ENCODE assay signal across 27 cellular contexts in genomic region chr1:69992594-69992993, GRCh38.
"Had no signal": no experiment of that assay in that cellular context is flagged by ENCODE, and none has a peak within 500 bp of the region (broad histone marks: within the 10 kb centered on the region; RNA-seq: fewer than 3 reads in every experiment).

No MANE protein-coding gene starts in this region.

- H3K27me3 Mint-ChIP-seq: naive thymus-derived CD4-positive, alpha-beta T cell; natural killer cell treated with Interleukin-12 subunit alpha and Interleukin-12 subunit beta and Interleukin-15 and Interleukin-18, amount 100 ng/mL, for 72 hours; progenitor cell of endocrine pancreas; stimulated activated naive CD8-positive, alpha-beta T cell treated with anti-CD3 and anti-CD28 coated beads, Interleukin-15, Interleukin-2, amounts not matched to agents 100 ng/mL and 50 ng/mL, for 24 hours; type B pancreatic cell had no signal

- H3K36me3 Mint-ChIP-seq: immature natural killer cell; naive thymus-derived CD4-positive, alpha-beta T cell; natural killer cell treated with Interleukin-12 subunit alpha and Interleukin-12 subunit beta and Interleukin-15 and Interleukin-18, amount 100 ng/mL, for 72 hours; type B pancreatic cell had no signal

- H3K36me3 ChIP-seq: left lung, lower lobe of right lung, ovary, right atrium auricular region, suprapubic skin, thoracic aorta, tibial nerve, uterus had no signal

- H3K27me3 ChIP-seq: left lung, ovary, right atrium auricular region, suprapubic skin, tibial nerve, uterus had no signal

- DNase-seq: hypothalamus; immature natural killer cell; kidney; left colon; left lung; lower lobe of right lung; mammary epithelial cell; midbrain; mucosa of descending colon; naive thymus-derived CD4-positive, alpha-beta T cell; ovary; stimulated activated CD4-positive, alpha-beta T cell treated with anti-CD3 and anti-CD28 coated beads, Interleukin-12 subunit alpha, Interleukin-12 subunit beta, amount 100 ng/mL, for 4 hours; stimulated activated CD4-positive, alpha-beta T cell treated with anti-CD3 and anti-CD28 coated beads, Interleukin-15, amount 100 ng/mL, for 24 hours; stimulated activated CD4-positive, alpha-beta T cell treated with anti-CD3 and anti-CD28 coated beads, Interleukin-2, amount 100 ng/mL, for 24 hours; stimulated activated CD4-positive, alpha-beta T cell treated with anti-CD3 and anti-CD28 coated beads, Interleukin-4, amount 100 ng/mL, for 1 hour; stimulated activated naive CD4-positive, alpha-beta T cell; uterus had no signal

- H3K9me3 Mint-ChIP-seq: natural killer cell treated with Interleukin-12 subunit alpha and Interleukin-12 subunit beta and Interleukin-15 and Interleukin-18, amount 100 ng/mL, for 72 hours; stimulated activated naive CD8-positive, alpha-beta T cell treated with anti-CD3 and anti-CD28 coated beads, Interleukin-15, Interleukin-2, amounts not matched to agents 100 ng/mL and 50 ng/mL, for 24 hours; type B pancreatic cell had no signal

- H3K27ac ChIP-seq: left lung, lower lobe of right lung, ovary, right atrium auricular region, skin epidermis, suprapubic skin, tibial nerve, uterus had no signal

- H3K4me3 ChIP-seq: left lung, lower lobe of right lung, mucosa of descending colon, ovary, right atrium auricular region, skin epidermis, suprapubic skin, thoracic aorta, tibial nerve, uterus had no signal

- H3K9me3 ChIP-seq: left lung, lower lobe of right lung, mucosa of descending colon, ovary, right atrium auricular region, suprapubic skin, thoracic aorta, tibial nerve, uterus had no signal

- H3K27ac Mint-ChIP-seq: immature natural killer cell; naive thymus-derived CD4-positive, alpha-beta T cell; natural killer cell treated with Interleukin-12 subunit alpha and Interleukin-12 subunit beta and Interleukin-15 and Interleukin-18, amount 100 ng/mL, for 72 hours; progenitor cell of endocrine pancreas; stimulated activated naive CD8-positive, alpha-beta T cell treated with anti-CD3 and anti-CD28 coated beads, Interleukin-15, Interleukin-2, amounts not matched to agents 100 ng/mL and 50 ng/mL, for 24 hours; type B pancreatic cell had no signal

- H3K4me3 Mint-ChIP-seq: immature natural killer cell; naive thymus-derived CD4-positive, alpha-beta T cell; natural killer cell treated with Interleukin-12 subunit alpha and Interleukin-12 subunit beta and Interleukin-15 and Interleukin-18, amount 100 ng/mL, for 72 hours; stimulated activated naive CD8-positive, alpha-beta T cell treated with anti-CD3 and anti-CD28 coated beads, Interleukin-15, Interleukin-2, amounts not matched to agents 100 ng/mL and 50 ng/mL, for 24 hours; type B pancreatic cell had no signal

- H3K4me1 Mint-ChIP-seq: immature natural killer cell; naive thymus-derived CD4-positive, alpha-beta T cell had no signal

- ATAC-seq: left colon; left lung; lower lobe of right lung; mucosa of descending colon; naive thymus-derived CD4-positive, alpha-beta T cell; natural killer cell treated with Interleukin-12 subunit alpha and Interleukin-12 subunit beta and Interleukin-15 and Interleukin-18, amount 100 ng/mL, for 72 hours; sciatic nerve had no signal

- H3K4me1 ChIP-seq: left lung, lower lobe of right lung, right atrium auricular region, suprapubic skin, uterus had no signal
